ENCODE assay signal across 21 cellular contexts in the genomic region with DNA sequence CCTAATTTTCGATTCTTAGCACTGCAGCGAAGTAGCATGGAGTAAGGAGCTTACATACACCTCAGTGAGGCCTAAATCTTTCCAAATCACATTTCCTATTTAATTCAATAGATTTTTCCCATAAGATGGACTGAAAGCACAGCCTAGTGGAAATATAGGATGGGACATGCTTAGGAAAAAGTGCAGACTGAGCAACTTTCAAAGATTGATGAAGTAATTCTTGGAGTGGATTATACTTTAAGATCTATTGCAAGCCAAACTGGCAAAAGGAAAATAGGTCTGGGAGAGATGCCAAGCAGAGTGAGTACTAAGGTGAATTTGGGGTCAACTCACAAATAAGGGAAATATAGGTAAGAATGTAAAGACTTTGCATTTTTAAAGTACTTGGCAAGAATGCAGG.
A peak's percentile ranks its signal among the peaks of the same experiment; 100 is the strongest.
DNase-seq lines count a peak whose midpoint lies in the region; ATAC-seq, FAIRE-seq and TF ChIP-seq lines count a peak whose summit lies in the region.
"Had no signal": no experiment of that assay in that cellular context is flagged by ENCODE, and none has a peak within 500 bp of the region (broad histone marks: within the 10 kb centered on the region; RNA-seq: fewer than 3 reads in every experiment).

No MANE protein-coding gene starts in this region.

- no peaks in the 10 kb centered on the region for H3K79me2 ChIP-seq in HepG2 (ENCODE audit: insufficient read depth, low read length)

- no peak overlapping the region for H3K4me3 ChIP-seq in HepG2 (replicated peaks in 1 of 3; ENCODE audit: insufficient read depth in 1 of 3, low read depth in 2 of 3, low read length in 3 of 3)
- H3K4me3 ChIP-seq in right lobe of liver: no peak overlapping the region
- H3K4me3 ChIP-seq in fibroblast of the aortic adventitia (ENCODE audit: low read depth, low read length): no peak overlapping the region
- H3K4me3 ChIP-seq: GM12878, uterus had no signal

- POLR2A ChIA-PET in HepG2 (lab: Yijun Ruan, JAX): no interaction called here

- H3K9me3 ChIP-seq in HepG2 (ENCODE audit: low read length) (peaks cover 88% of the 10 kb centered on the region), right lobe of liver (no peaks in the 10 kb centered on the region)
- H3K9me3 ChIP-seq: uterus had no signal

- no peak overlapping the region for H3K4me2 ChIP-seq in HepG2 (ENCODE audit: low read depth, low read length)

- TF ChIP-seq RAD21 in HepG2 (CRISPR knock-in tag; IDR thresholded peaks at IDR 0.05): no peak

- H4K20me1 ChIP-seq in HepG2 (ENCODE audit: insufficient read depth, low read length): no peaks in the 10 kb centered on the region

- H3K27me3 ChIP-seq in HepG2 (ENCODE audit: control insufficient read depth in 1 of 2, insufficient read depth in 2 of 2, low read length in 2 of 2): no peaks in the 10 kb centered on the region
- H3K27me3 ChIP-seq in right lobe of liver: no peaks in the 10 kb centered on the region
- H3K27me3 ChIP-seq: uterus had no signal

- CTCF ChIA-PET in HepG2 (lab: Yijun Ruan, JAX; ENCODE audit: low intra/inter-chr PET ratio, low total read pairs): no interaction called here

- TF ChIP-seq CTCF in HepG2 (CRISPR knock-in tag; IDR thresholded peaks at IDR 0.05) (no peak), right lobe of liver (IDR thresholded peaks at IDR 0.05) (no peak), fibroblast of the aortic adventitia (IDR thresholded peaks at IDR 0.05; ENCODE audit: insufficient read depth, low read length) (peak; percentile 45), GM13976 (IDR thresholded peaks at IDR 0.05; ENCODE audit: borderline replicate concordance, control extremely low read depth, extremely low read depth, insufficient read depth, missing control alignments) (no peak)

- no peak overlapping the region for H2AFZ ChIP-seq in HepG2 (ENCODE audit: low read length)

- DNase-seq in HepG2 (ENCODE audit: low spot score) (no peak), right lobe of liver (no peak), astrocyte of the hippocampus (ENCODE audit: low read depth, low spot score) (peak; percentile 68), fibroblast of the aortic adventitia (ENCODE audit: low read depth) (peak; percentile 68), GM13976 (ENCODE audit: low spot score) (no peak), HT-29 (ENCODE audit: low spot score) (no peak)
- DNase-seq: activated CD4-positive, alpha-beta T cell treated with anti-CD3 and anti-CD28 coated beads for 4 hours; activated naive CD4-positive, alpha-beta T cell treated with anti-CD3 and anti-CD28 coated beads, Interleukin-2, amount 50 U/mL, for 16 hours; CD8-positive, alpha-beta memory T cell; central memory CD4-positive, alpha-beta T cell; endodermal cell; glutamatergic neuron; mesenchymal stem cell; NCI-H1105 treated with DMSO at 0.1 percent for 48 hours; NCI-H2227 treated with DMSO at 0.1 percent for 48 hours; nephron progenitor cell; uterus had no signal

- ATAC-seq in HepG2: no peak
- ATAC-seq in right lobe of liver: no peak
- ATAC-seq in GM19397 (IDR thresholded peaks at IDR 0.05; ENCODE audit: unreplicated experiment): no peak
- ATAC-seq in HG02678 (IDR thresholded peaks at IDR 0.05; ENCODE audit: unreplicated experiment): no peak
- ATAC-seq: GM12878 had no signal

- intact Hi-C loops in HepG2 (cut with micrococcal nuclease; ENCODE audit: unreplicated experiment) (no loop called here), right lobe of liver (cut with DNase I) (no loop called here)

- no TSS peak for BruUV-seq in HepG2 (replicated peaks; lab: Mats Ljungman, UMichigan)

- TF ChIP-seq EP300 in HepG2 (IDR thresholded peaks at IDR 0.05; ENCODE audit: low read depth in 2 of 2, low read length in 2 of 2) (no peak), HepG2 (CRISPR knock-in tag; IDR thresholded peaks at IDR 0.05; ENCODE audit: borderline replicate concordance) (no peak)

- H3K27ac ChIP-seq in HepG2 (ENCODE audit: extremely low read length, insufficient read depth, low read length): no peak overlapping the region
- H3K27ac ChIP-seq in right lobe of liver: no peak overlapping the region
- H3K27ac ChIP-seq: uterus had no signal

- WGBS in HepG2 (ENCODE audit: low lambda C conversion rate): 3% methylated on average over 2 of the region's 2 CpGs
- 77% methylated on average over 2 of the region's 2 CpGs for WGBS in right lobe of liver (ENCODE audit: insufficient coverage, low coverage, low lambda C conversion rate, missing lambda C conversion rate)

- TF ChIP-seq POLR2A in HepG2 (IDR thresholded peaks at IDR 0.05; ENCODE audit: insufficient read depth in 1 of 2, low read depth in 2 of 2, low read length in 2 of 2): no peak
- TF ChIP-seq POLR2A in right lobe of liver (IDR thresholded peaks at IDR 0.05): no peak

- H3K4me1 ChIP-seq in HepG2 (ENCODE audit: insufficient read depth, low read length) (no peaks in the 10 kb centered on the region), right lobe of liver (no peaks in the 10 kb centered on the region)
- H3K4me1 ChIP-seq: uterus had no signal

- FAIRE-seq in HepG2 (lab: Jason Lieb, UNC): no peak
- FAIRE-seq: GM12878, keratinocyte had no signal

- in situ Hi-C loops in HepG2 (cut with HindIII; ENCODE audit: extremely low pct_ligation_motif_present, low pct_unique_long_range_greater_than_20kb): no loop called here
- in situ Hi-C loops in GM13976 (cut with MboI; ENCODE audit: low sequenced_read_pairs, unreplicated experiment): no loop called here

- H3K9ac ChIP-seq in HepG2 (ENCODE audit: insufficient read depth, low read depth, low read length): no peak overlapping the region

- no peaks in the 10 kb centered on the region for H3K36me3 ChIP-seq in HepG2 (replicated peaks in 1 of 2; ENCODE audit: control insufficient read depth in 1 of 2, insufficient read depth in 2 of 2, low read length in 2 of 2)
- no peaks in the 10 kb centered on the region for H3K36me3 ChIP-seq in right lobe of liver
- H3K36me3 ChIP-seq: uterus had no signal

TF ChIP-seq in HepG2, 621 proteins besides CTCF, POLR2A, EP300 and RAD21:
- TF ChIP-seq HNRNPLL (IDR thresholded peaks at IDR 0.05; ENCODE audit: low read depth, low read length, poor library complexity, severe bottlenecking) (no peak), MAFK (conservative IDR thresholded peaks at IDR 0.05 in 1 of 2, IDR thresholded peaks at IDR 0.05 in 1 of 2; ENCODE audit: low read length in 2 of 2) (peak; percentile 19 to 29; a peak in 1 of 4 replicates)

Comparison
In these comparisons a context has a peak if more than half of its experiments do, and no peak if none do; other contexts are left out.
1. DNase-seq: peak in astrocyte of the hippocampus (single experiment) and fibroblast of the aortic adventitia (single experiment); none in HepG2 (single experiment), right lobe of liver (0 of 3), GM13976 (single experiment) and HT-29 (single experiment).